ENCODE assay signal across 18 cellular contexts in genomic region chrX:130834830-130835229, GRCh38.
"Had no signal": no experiment of that assay in that cellular context is flagged by ENCODE, and none has a peak within 500 bp of the region (broad histone marks: within the 10 kb centered on the region; RNA-seq: fewer than 3 reads in every experiment).

No MANE protein-coding gene starts in this region.

- H3K36me3 Mint-ChIP-seq: naive B cell, type B pancreatic cell had no signal

- H3K27ac Mint-ChIP-seq: endodermal cell, type B pancreatic cell had no signal

- H3K27me3 Mint-ChIP-seq: naive B cell, type B pancreatic cell had no signal

- H3K36me3 ChIP-seq: colonic mucosa, left ventricle myocardium inferior, ovary, right atrium auricular region, suprapubic skin, thyroid gland had no signal

- ATAC-seq: left cardiac atrium had no signal

- H3K27ac ChIP-seq: colonic mucosa, hepatocyte, left ventricle myocardium inferior, ovary, right atrium auricular region, suprapubic skin, thyroid gland had no signal

- H3K9me3 Mint-ChIP-seq: endodermal cell, naive B cell, nephron, type B pancreatic cell had no signal

- H3K4me3 ChIP-seq: colonic mucosa, hepatocyte, left ventricle myocardium inferior, ovary, right atrium auricular region, smooth muscle cell, suprapubic skin, thyroid gland had no signal

- H3K9me3 ChIP-seq: colonic mucosa, left ventricle myocardium inferior, ovary, right atrium auricular region, suprapubic skin, thyroid gland had no signal

- H3K4me1 ChIP-seq: colonic mucosa, right atrium auricular region, suprapubic skin, thyroid gland had no signal

- H3K4me3 Mint-ChIP-seq: nephron, type B pancreatic cell had no signal

- DNase-seq: colonic mucosa; foreskin melanocyte; head of caudate nucleus; kidney; left cardiac atrium; left ventricle myocardium inferior; ovary; stimulated activated CD4-positive, alpha-beta T cell treated with anti-CD3 and anti-CD28 coated beads, Interleukin-2, amount 100 ng/mL, for 48 hours; stimulated activated naive CD4-positive, alpha-beta T cell treated with Interleukin-2 at 50 U/mL for 16 hours; thyroid gland had no signal

- H3K27me3 ChIP-seq: colonic mucosa, hepatocyte, ovary, right atrium auricular region, suprapubic skin, thyroid gland had no signal
